In genomic region chr12:22443379-22444316, GRCh38 we compare ENCODE assay signal across 8 cellular contexts.
DNase-seq lines count a peak whose midpoint lies in the region; ATAC-seq and TF ChIP-seq lines count a peak whose summit lies in the region.

No MANE protein-coding gene starts in this region.

- peaks cover 6% of the 10 kb centered on the region for H3K4me1 Mint-ChIP-seq in CD4-positive, alpha-beta T cell (ENCODE audit: low read depth)

- no peaks in the 10 kb centered on the region for H3K4me1 ChIP-seq in lower lobe of right lung

- H3K9me3 ChIP-seq in CD4-positive, alpha-beta T cell (ENCODE audit: control insufficient read depth, low read length), result no peaks in the 10 kb centered on the region
- H3K9me3 ChIP-seq in lower lobe of right lung, result no peaks in the 10 kb centered on the region

- no peak overlapping the region for H3K4me3 Mint-ChIP-seq in CD4-positive, alpha-beta T cell

- no peak overlapping the region for H3K27ac Mint-ChIP-seq in CD4-positive, alpha-beta T cell

- no peaks in the 10 kb centered on the region for H3K9me3 Mint-ChIP-seq in CD4-positive, alpha-beta T cell

- no peaks in the 10 kb centered on the region for H3K36me3 ChIP-seq in lower lobe of right lung

- DNase-seq in CD4-positive, alpha-beta T cell, result peak; percentile 24 to 55 (median 44)
- peak; percentile 60 for DNase-seq in NCI-H510A (lab: John Stamatoyannopoulos, UW)
- peak; percentile 54 for DNase-seq in activated CD4-positive, alpha-beta T cell treated with anti-CD3 and anti-CD28 coated beads, Interleukin-2, amount 50 U/mL, for 1 hour
- peak in 9 of 10 donors; percentile 43 to 69 (median 52) for DNase-seq in dorsolateral prefrontal cortex
- peak; percentile 45 for DNase-seq in lower lobe of right lung
- DNase-seq in stimulated activated CD8-positive, alpha-beta memory T cell treated with anti-CD3 and anti-CD28 coated beads, Interleukin-15, amount 100 ng/mL, for 1 hour (ENCODE audit: low read depth), result peak; percentile 14

- no peak overlapping the region for H3K4me3 ChIP-seq in dorsolateral prefrontal cortex
- no peak overlapping the region for H3K4me3 ChIP-seq in lower lobe of right lung

- H3K27me3 ChIP-seq in CD4-positive, alpha-beta T cell (ENCODE audit: control insufficient read depth, insufficient read depth, low read length), result no peaks in the 10 kb centered on the region
- H3K27me3 ChIP-seq in dorsolateral prefrontal cortex, result no peaks in the 10 kb centered on the region
- H3K27me3 ChIP-seq in lower lobe of right lung (ENCODE audit: low read depth), result no peaks in the 10 kb centered on the region

- intact Hi-C loops in CD4-positive, alpha-beta T cell (cut with DNase I, micrococcal nuclease), result loop anchor here (1.0 to 10.0 kb wide), 6 partner anchors 106 to 839 kb away; partner anchors contain the start of genes GYS2 (in 1 of the 2) and ST8SIA1 (in 1 of the 2)
- intact Hi-C loops in dorsolateral prefrontal cortex (cut with DNase I), result loop anchor here (2.0 to 10.0 kb wide), 3 partner anchors 109 to 749 kb away; partner anchors contain the start of gene ST8SIA1 (in 2 of the 2)
- intact Hi-C loops in lower lobe of right lung (cut with DNase I), result loop anchor here (10.0 kb wide), 1 partner anchor 359 kb away; no protein-coding TSS in a partner anchor

- H3K27ac ChIP-seq in CD4-positive, alpha-beta T cell (ENCODE audit: low read depth, low read length), result no peak overlapping the region
- H3K27ac ChIP-seq in dorsolateral prefrontal cortex (no peak overlapping the region), lower lobe of right lung (no peak overlapping the region)

- no peaks in the 10 kb centered on the region for H3K36me3 Mint-ChIP-seq in CD4-positive, alpha-beta T cell (ENCODE audit: low read depth)

- POLR2A ChIA-PET in CD4-positive, alpha-beta T cell (lab: Charles Lee), result interaction anchor here (1.0 kb wide), 2 partner anchors 108 to 746 kb away, joined by 3 to 7 read pairs; no protein-coding TSS in a partner anchor

- TF ChIP-seq CTCF in CD4-positive, alpha-beta T cell (IDR thresholded peaks at IDR 0.05), result peak; percentile 85
- TF ChIP-seq CTCF in dorsolateral prefrontal cortex (IDR thresholded peaks at IDR 0.05 in 54 of 56, conservative IDR thresholded peaks at IDR 0.05 in 2 of 56; ENCODE audit: low read depth in 1 of 56, partially characterized antibody in 56 of 56) (peak; percentile 30 to 85 (median 70)), lower lobe of right lung (IDR thresholded peaks at IDR 0.05) (peak; percentile 80)

- CTCF ChIA-PET in CD4-positive, alpha-beta T cell (lab: Charles Lee), result interaction anchor here (0.6 to 1.7 kb wide), 16 partner anchors 12 to 746 kb away, joined by 3 to 11 read pairs (median 4); no protein-coding TSS in a partner anchor

- peak; percentile 99 for ATAC-seq in CD4-positive, alpha-beta T cell (ENCODE audit: poor library complexity)
- ATAC-seq in GM19372 (IDR thresholded peaks at IDR 0.05; ENCODE audit: low read depth, unreplicated experiment), result peak; percentile 100
- peak; percentile 100 for ATAC-seq in HG03439 (IDR thresholded peaks at IDR 0.05; ENCODE audit: unreplicated experiment)
- ATAC-seq in lower lobe of right lung, result peak; percentile 96

- H3K27me3 Mint-ChIP-seq in CD4-positive, alpha-beta T cell, result no peaks in the 10 kb centered on the region
